Comparison of ENCODE assay signal across 8 cellular contexts in genomic region chr5:172958268-172959046, GRCh38. TPM values are rescaled to one million over a fixed set of nuclear protein-coding genes. Genes with fewer than 3 reads are reported as not detected.
A peak's percentile ranks its signal among the peaks of the same experiment; 100 is the strongest.
DNase-seq lines count a peak whose midpoint lies in the region; ATAC-seq and TF ChIP-seq lines count a peak whose summit lies in the region.

No MANE protein-coding gene starts in this region.

- POLR2A ChIA-PET in HEK293T (lab: Yijun Ruan, JAX): interaction anchor here (0.6 to 1.8 kb wide), 24 partner anchors 8 to 371 kb away, joined by 3 to 9 read pairs (median 4); partner anchors contain the start of genes ATP6V0E1 and NKX2-5

- peak; percentile 46 for DNase-seq in GDM1 (lab: John Stamatoyannopoulos, UW)
- peak; percentile 98 for DNase-seq in HEK293T (ENCODE audit: extremely low spot score)
- DNase-seq in NCI-H2029 (lab: John Stamatoyannopoulos, UW): peak; percentile 30
- DNase-seq in activated CD4-positive, CD25-positive, alpha-beta regulatory T cell treated with anti-CD3 and anti-CD28 coated beads, Interleukin-2, amount 50 U/mL, for 72 hours: peak; percentile 70
- peak; percentile 82 for DNase-seq in cerebellum (ENCODE audit: low spot score)
- peak; percentile 65 to 80 for DNase-seq in left colon
- peak; percentile 55 to 60 for DNase-seq in stimulated activated CD4-positive, alpha-beta T cell treated with anti-CD3 and anti-CD28 coated beads, Interleukin-1b, Interleukin-23, amount 100 ng/mL, for 4 hours (ENCODE audit: low read depth in 2 of 2)
- DNase-seq in NCI-H1048 (lab: John Stamatoyannopoulos, UW): no peak

- CTCF ChIA-PET in HEK293T (lab: Yijun Ruan, JAX): interaction anchor here (0.6 to 2.4 kb wide), 8 partner anchors 15 to 1446 kb away, joined by 3 to 10 read pairs (median 4); no protein-coding TSS in a partner anchor

- intact Hi-C loops in left colon (cut with DNase I, micrococcal nuclease): no loop called here

- ATAC-seq in left colon: peak; percentile 85

TF ChIP-seq in HEK293T, 16 proteins besides CTCF, POLR2A, EP300 and RAD21:
- TF ChIP-seq ELF4 (IDR thresholded peaks at IDR 0.05): no peak
- TF ChIP-seq ZNF384 (IDR thresholded peaks at IDR 0.05): peak; percentile 54

RNA-seq across cellular contexts. Expression of gene RPL26L1, which starts 0.8 kb away (rescaled TPM):
- total RNA-seq in cerebellum (19.5 TPM), left colon (10 to 100 TPM; 19.1 to 25.4 TPM)

RNA-seq across cellular contexts. Expression of gene ATP6V0E1, which starts 25.1 kb away (rescaled TPM):
- total RNA-seq in cerebellum: 40.2 TPM
- total RNA-seq in left colon: 100 to 1,000 TPM; 168 to 225 TPM
